10 cellular contexts compared by ENCODE assay signal in genomic region chr2:36059684-36060083, GRCh38.
A peak's percentile ranks its signal among the peaks of the same experiment; 100 is the strongest.
DNase-seq lines count a peak whose midpoint lies in the region; ATAC-seq lines count a peak whose summit lies in the region.
"Had no signal": no experiment of that assay in that cellular context is flagged by ENCODE, and none has a peak within 500 bp of the region (broad histone marks: within the 10 kb centered on the region; RNA-seq: fewer than 3 reads in every experiment).

No MANE protein-coding gene starts in this region.

- DNase-seq in GF-D8 (lab: John Stamatoyannopoulos, UW) (peak; percentile 32), RPMI8226 (peak; percentile 53), D341Med (ENCODE audit: low spot score) (no peak), dedifferentiated amniotic fluid mesenchymal stem cell (ENCODE audit: extremely low spot score) (no peak), caudate nucleus (lab: John Stamatoyannopoulos, UW) (no peak)
- no peak for DNase-seq in activated CD4-positive, CD25-positive, alpha-beta regulatory T cell treated with anti-CD3 and anti-CD28 coated beads, Interleukin-2, amount 50 U/mL, for 72 hours
- DNase-seq: retina, stomach had no signal

- H3K27ac ChIP-seq in caudate nucleus (ENCODE audit: low read depth, low read length): no peak overlapping the region
- H3K27ac ChIP-seq: stomach had no signal

- ATAC-seq in GM19468 (IDR thresholded peaks at IDR 0.05; ENCODE audit: extremely low read depth, unreplicated experiment): peak; percentile 97
- ATAC-seq in HG03097 (IDR thresholded peaks at IDR 0.05; ENCODE audit: low FRiP score, unreplicated experiment): peak; percentile 100

Comparison
In these comparisons a context has a peak if more than half of its experiments do, and no peak if none do; other contexts are left out.
1. DNase-seq: peak in GF-D8 (single experiment) and RPMI8226 (single experiment); none in activated CD4-positive, CD25-positive, alpha-beta regulatory T cell treated with anti-CD3 and anti-CD28 coated beads, Interleukin-2, amount 50 U/mL, for 72 hours (single experiment), D341Med (single experiment), dedifferentiated amniotic fluid mesenchymal stem cell (single experiment) and caudate nucleus (0 of 61).